8 cellular contexts compared by ENCODE assay signal in genomic region chr1:201506573-201507567, GRCh38. TPM values are rescaled to one million over a fixed set of nuclear protein-coding genes. Genes with fewer than 3 reads are reported as not detected.
DNase-seq lines count a peak whose midpoint lies in the region; ATAC-seq and TF ChIP-seq lines count a peak whose summit lies in the region.

TSS of gene CSRP1 (minus strand) at chr1:201507123. CDS start at chr1:201496303, 10,820 bp downstream.

- H3K9me3 Mint-ChIP-seq in chondrocyte (ENCODE audit: low read depth): no peaks in the 10 kb centered on the region

- no peak for DNase-seq in HFF-Myc (ENCODE audit: extremely low read depth, low read depth)
- DNase-seq in NCI-H1048 (lab: John Stamatoyannopoulos, UW): peak; percentile 52
- peak; percentile 62 to 69 (median 69) for DNase-seq in T-helper 17 cell
- DNase-seq in hepatic stellate cell (ENCODE audit: low spot score): peak; percentile 97
- no peak for DNase-seq in retinal pigment epithelial cell (ENCODE audit: low read depth)
- DNase-seq in chondrocyte (ENCODE audit: low spot score): no peak

- peak; percentile 96 for ATAC-seq in T-helper 17 cell

- peak; percentile 94 for TF ChIP-seq POLR2A in GM10847 (IDR thresholded peaks at IDR 0.05; ENCODE audit: extremely low read depth, insufficient read length)

- no peaks in the 10 kb centered on the region for H3K27me3 Mint-ChIP-seq in T-helper 17 cell
- no peaks in the 10 kb centered on the region for H3K27me3 Mint-ChIP-seq in chondrocyte (ENCODE audit: low read depth)

- H3K9me3 ChIP-seq in T-helper 17 cell (ENCODE audit: control insufficient read depth, low read length, poor library complexity, severe bottlenecking): no peaks in the 10 kb centered on the region

- H3K4me3 Mint-ChIP-seq in T-helper 17 cell (peak within 1 kb of the TSS; percentile 92), chondrocyte (ENCODE audit: unreplicated experiment) (no peak within 1 kb of the TSS)

- H3K4me1 Mint-ChIP-seq in T-helper 17 cell (peaks cover 40% of the 10 kb centered on the region), chondrocyte (ENCODE audit: low read depth) (peaks cover 49% of the 10 kb centered on the region)

- peak within 1 kb of the TSS; percentile 80 for H3K27ac Mint-ChIP-seq in T-helper 17 cell
- no peak within 1 kb of the TSS for H3K27ac Mint-ChIP-seq in chondrocyte (ENCODE audit: unreplicated experiment)

- peak within 1 kb of the TSS; percentile 70 for H3K4me3 ChIP-seq in HFF-Myc (replicated peaks; ENCODE audit: low read depth, low read length)
- H3K4me3 ChIP-seq in retinal pigment epithelial cell (ENCODE audit: low read length): peak within 1 kb of the TSS; percentile 59

- TF ChIP-seq CTCF in HFF-Myc (IDR thresholded peaks at IDR 0.05; ENCODE audit: low read depth, low read length, missing control alignments): no peak
- TF ChIP-seq CTCF in retinal pigment epithelial cell (conservative IDR thresholded peaks at IDR 0.05; ENCODE audit: low read depth, low read length): no peak
- TF ChIP-seq CTCF in chondrocyte (IDR thresholded peaks at IDR 0.05): no peak

- H3K36me3 Mint-ChIP-seq in T-helper 17 cell (ENCODE audit: low read depth) (peaks cover 4% of the 10 kb centered on the region), chondrocyte (ENCODE audit: low read depth) (no peaks in the 10 kb centered on the region)

- H3K27ac ChIP-seq in angular gyrus (ENCODE audit: low read depth, low read length): peak within 1 kb of the TSS; percentile 91

RNA-seq across cellular contexts. Expression of gene CSRP1, which starts in this region (rescaled TPM):
- total RNA-seq in T-helper 17 cell (10 to 100 TPM; 37.2 to 51.7 TPM), chondrocyte (1.3 to 7.1 TPM (median 5.9 TPM) in 3 replicates)

Comparison
In these comparisons a context has a peak if more than half of its experiments do, and no peak if none do; other contexts are left out.
1. DNase-seq: peak in NCI-H1048 (single experiment), T-helper 17 cell (3 of 3) and hepatic stellate cell (single experiment); none in HFF-Myc (single experiment), retinal pigment epithelial cell (single experiment) and chondrocyte (single experiment).